ENCODE assay signal across 8 cellular contexts in the genomic region with DNA sequence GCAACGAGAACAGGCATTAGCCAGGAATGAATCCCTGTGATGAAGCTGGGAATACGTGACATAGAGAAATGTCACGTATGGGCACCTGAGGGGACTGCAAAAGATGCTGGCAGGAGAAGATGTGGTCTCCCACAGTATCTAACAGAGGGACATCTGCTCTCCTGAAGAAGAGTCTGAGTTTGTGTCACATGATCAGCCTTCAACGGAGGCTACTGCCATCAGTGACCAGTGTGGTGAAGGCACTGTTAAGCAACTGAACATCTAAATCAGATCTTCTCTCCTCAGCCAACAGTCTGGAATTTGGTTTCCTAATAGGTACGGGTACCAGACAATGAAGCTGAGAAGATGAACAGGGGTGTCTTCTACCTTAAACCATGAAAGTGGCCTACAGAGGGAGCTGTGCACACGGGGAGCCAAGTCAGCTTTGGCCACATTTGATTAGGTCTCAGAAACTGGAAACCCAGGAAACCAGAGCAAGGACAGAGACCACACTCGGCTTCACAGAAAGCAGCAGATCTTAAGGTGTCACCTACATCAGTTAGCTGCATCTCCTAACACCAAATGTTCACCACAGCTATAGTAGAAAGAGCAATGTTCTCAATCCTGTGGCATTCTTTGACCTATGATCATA. TPM values are rescaled to one million over a fixed set of nuclear protein-coding genes. Genes with fewer than 3 reads are reported as not detected.
DNase-seq lines count a peak whose midpoint lies in the region; ATAC-seq and TF ChIP-seq lines count a peak whose summit lies in the region.

No MANE protein-coding gene starts in this region.

- H3K4me3 Mint-ChIP-seq in naive thymus-derived CD4-positive, alpha-beta T cell = peak overlapping the region in 9 of 10 donors; percentile 8 to 57 (median 25)

- TF ChIP-seq CTCF in cardiac muscle cell (IDR thresholded peaks at IDR 0.05; ENCODE audit: low read depth, low read length) = peak; percentile 54
- TF ChIP-seq CTCF in WI38 (IDR thresholded peaks at IDR 0.05; ENCODE audit: low read depth, low read length) = peak; percentile 45
- peak; percentile 81 for TF ChIP-seq CTCF in choroid plexus epithelial cell (conservative IDR thresholded peaks at IDR 0.05; ENCODE audit: low read depth, low read length)

- no peak overlapping the region for H3K4me3 ChIP-seq in cardiac muscle cell
- H3K4me3 ChIP-seq in WI38 (ENCODE audit: low read depth, low read length) = no peak overlapping the region
- no peak overlapping the region for H3K4me3 ChIP-seq in choroid plexus epithelial cell (ENCODE audit: low read depth, low read length)
- H3K4me3 ChIP-seq in naive thymus-derived CD4-positive, alpha-beta T cell (ENCODE audit: low read length) = no peak overlapping the region

- peaks cover 37 to 61% (median 49%) of the 10 kb centered on the region in 7 donors for H3K4me1 Mint-ChIP-seq in naive thymus-derived CD4-positive, alpha-beta T cell

- H3K36me3 Mint-ChIP-seq in naive thymus-derived CD4-positive, alpha-beta T cell = peaks cover 3 to 34% (median 17%) of the 10 kb centered on the region in 5 donors

- no peaks in the 10 kb centered on the region for H3K9me3 Mint-ChIP-seq in naive thymus-derived CD4-positive, alpha-beta T cell

- intact Hi-C loops in cardiac septum (cut with DNase I) = no loop called here
- intact Hi-C loops in naive thymus-derived CD4-positive, alpha-beta T cell (cut with micrococcal nuclease) = loop anchor here (1.0 to 10.0 kb wide), 16 partner anchors 8 to 479 kb away; a partner anchor contains a TSS

- no peaks in the 10 kb centered on the region for H3K4me1 ChIP-seq in cardiac muscle cell (ENCODE audit: low read depth)
- H3K4me1 ChIP-seq in naive thymus-derived CD4-positive, alpha-beta T cell (ENCODE audit: control insufficient read depth in 2 of 2, insufficient read depth in 2 of 2, low read length in 2 of 2) = peaks cover 10 to 34% of the 10 kb centered on the region in 2 donors

- peaks cover 27% of the 10 kb centered on the region for H3K36me3 ChIP-seq in cardiac muscle cell
- peaks cover 0 to 39% (median 18%) of the 10 kb centered on the region in 3 experiments for H3K36me3 ChIP-seq in naive thymus-derived CD4-positive, alpha-beta T cell (ENCODE audit: control insufficient read depth in 2 of 3, insufficient read depth in 3 of 3, low read length in 3 of 3)

- CTCF ChIA-PET in naive thymus-derived CD4-positive, alpha-beta T cell (lab: Charles Lee) = interaction anchor here (0.6 to 12.6 kb wide), 33 partner anchors 11 to 480 kb away, joined by 3 to 203 read pairs (median 6); no protein-coding TSS in a partner anchor

- DNase-seq in cardiac muscle cell (ENCODE audit: low read depth in 1 of 2, low spot score in 1 of 2) (peak; percentile 37 to 48), cardiac septum (ENCODE audit: low spot score) (no peak), choroid plexus epithelial cell (ENCODE audit: low read depth) (peak; percentile 65), GDM1 (lab: John Stamatoyannopoulos, UW) (no peak), NOMO-1 treated with dmso at 0.1 percent for 144 hours (lab: John Stamatoyannopoulos, UW; ENCODE audit: unreplicated experiment) (no peak)
- peak in 8 of 9 donors; percentile 53 to 89 (median 78) for DNase-seq in naive thymus-derived CD4-positive, alpha-beta T cell

- H3K9me3 ChIP-seq in cardiac muscle cell (ENCODE audit: low read depth) = no peaks in the 10 kb centered on the region
- H3K9me3 ChIP-seq in naive thymus-derived CD4-positive, alpha-beta T cell (ENCODE audit: control insufficient read depth in 2 of 3, low read length in 3 of 3) = no peaks in the 10 kb centered on the region

- H3K27ac Mint-ChIP-seq in naive thymus-derived CD4-positive, alpha-beta T cell = peak overlapping the region; percentile 54 to 94 (median 81)

- POLR2A ChIA-PET in naive thymus-derived CD4-positive, alpha-beta T cell (lab: Charles Lee) = interaction anchor here (0.9 to 7.3 kb wide), 18 partner anchors 12 to 454 kb away, joined by 3 to 115 read pairs (median 4); a partner anchor contains a TSS

- no peaks in the 10 kb centered on the region for H3K27me3 ChIP-seq in cardiac muscle cell
- no peaks in the 10 kb centered on the region for H3K27me3 ChIP-seq in naive thymus-derived CD4-positive, alpha-beta T cell (ENCODE audit: control insufficient read depth in 2 of 2, insufficient read depth in 2 of 2, low read length in 2 of 2)

- peak; percentile 55 for ATAC-seq in HG03139 (IDR thresholded peaks at IDR 0.05; ENCODE audit: unreplicated experiment)
- ATAC-seq in naive thymus-derived CD4-positive, alpha-beta T cell = peak; percentile 97

- H3K27me3 Mint-ChIP-seq in naive thymus-derived CD4-positive, alpha-beta T cell = no peaks in the 10 kb centered on the region

- no peak overlapping the region for H3K27ac ChIP-seq in cardiac muscle cell
- H3K27ac ChIP-seq in naive thymus-derived CD4-positive, alpha-beta T cell (ENCODE audit: low read depth, low read length) = peak overlapping the region; percentile 44

RNA-seq across cellular contexts. Expression of a gene that starts 41.8 kb away (rescaled TPM):
- total RNA-seq in cardiac muscle cell (54.2 and 80.1 TPM in 2 replicates), cardiac septum (53.4 TPM)
- 61.0 and 89.2 TPM in 2 replicates for polyA plus RNA-seq in cardiac muscle cell
- 10 to 100 TPM; 80.9 to 91.1 (median 85.0) TPM for total RNA-seq in naive thymus-derived CD4-positive, alpha-beta T cell
- 10 to 100 TPM; 34.5 to 47.3 TPM for polyA plus RNA-seq in naive thymus-derived CD4-positive, alpha-beta T cell

Comparison
In these comparisons a context has a peak if more than half of its experiments do, and no peak if none do; other contexts are left out.
1. DNase-seq: peak in cardiac muscle cell (2 of 2), choroid plexus epithelial cell (single experiment) and naive thymus-derived CD4-positive, alpha-beta T cell (8 of 9); none in cardiac septum (single experiment), GDM1 (single experiment) and NOMO-1 treated with dmso at 0.1 percent for 144 hours (single experiment).
2. Peak in every context shown above with its lines, with median percentiles within 50 percentile points of each other: CTCF ChIP-seq.